10 cellular contexts compared by ENCODE assay signal in the genomic region with DNA sequence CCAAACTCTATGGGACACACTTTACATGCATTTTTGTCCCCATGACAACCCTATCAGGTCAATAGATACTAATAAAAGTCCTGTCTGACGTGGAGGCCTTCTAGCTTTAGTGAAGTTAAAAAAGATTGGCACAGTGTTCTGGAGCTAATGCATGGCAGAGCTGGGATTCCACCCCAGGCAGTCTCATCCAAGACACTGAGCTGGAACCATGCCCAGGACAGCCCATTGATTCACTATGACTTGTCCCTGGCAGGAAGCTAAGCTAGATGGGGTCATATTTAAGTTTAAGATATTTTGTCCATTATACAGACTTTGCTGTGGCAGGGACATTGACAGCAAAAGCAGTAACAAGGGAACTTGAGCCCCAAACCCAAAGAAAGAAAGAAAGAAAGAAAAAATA. TPM values are rescaled to one million over a fixed set of nuclear protein-coding genes. Genes with fewer than 3 reads are reported as not detected.
A peak's percentile ranks its signal among the peaks of the same experiment; 100 is the strongest.
DNase-seq lines count a peak whose midpoint lies in the region; ATAC-seq and FAIRE-seq lines count a peak whose summit lies in the region.
"Had no signal": no experiment of that assay in that cellular context is flagged by ENCODE, and none has a peak within 500 bp of the region (broad histone marks: within the 10 kb centered on the region; RNA-seq: fewer than 3 reads in every experiment).

No MANE protein-coding gene starts in this region.

- no peak overlapping the region for H3K27ac Mint-ChIP-seq in stimulated activated naive B cell treated with anti-CD40 and anti-IgM and Interleukin-4, amounts not matched to agents 10 μg/mL and 1 μg/mL and 100 μg/mL, for 72 hours
- H3K27ac Mint-ChIP-seq: natural killer cell had no signal

- H3K36me3 Mint-ChIP-seq in stimulated activated naive B cell treated with anti-CD40 and anti-IgM and Interleukin-4, amounts not matched to agents 10 μg/mL and 1 μg/mL and 100 μg/mL, for 72 hours = peaks cover 0 to 3% of the 10 kb centered on the region in 2 donors

- no peak for ATAC-seq in HG03025 (IDR thresholded peaks at IDR 0.05; ENCODE audit: low FRiP score, unreplicated experiment)
- ATAC-seq in stimulated activated naive B cell treated with anti-CD40 and anti-IgM and Interleukin-4, amounts not matched to agents 10 μg/mL and 1 μg/mL and 100 μg/mL, for 72 hours (replicated peaks) = no peak
- ATAC-seq: natural killer cell had no signal

- DNase-seq in AG08396 (ENCODE audit: low spot score) (peak; percentile 68), HTR-8/SVneo (ENCODE audit: insufficient read length, low spot score) (peak; percentile 15), amniotic stem cell (lab: John Stamatoyannopoulos, UW) (peak; percentile 19), foreskin melanocyte (peak; percentile 26), posterior vena cava (ENCODE audit: low spot score) (no peak)
- DNase-seq in stimulated activated naive B cell treated with anti-CD40 and anti-IgM and Interleukin-4, amounts not matched to agents 10 μg/mL and 1 μg/mL and 100 μg/mL, for 72 hours = no peak
- DNase-seq in activated CD4-positive, CD25-positive, alpha-beta regulatory T cell (lab: John Stamatoyannopoulos, UW) = no peak
- DNase-seq: natural killer cell; stimulated activated naive CD4-positive, alpha-beta T cell treated with Interleukin-2 at 50 U/mL for 16 hours had no signal

- no peaks in the 10 kb centered on the region for H3K4me1 Mint-ChIP-seq in stimulated activated naive B cell treated with anti-CD40 and anti-IgM and Interleukin-4, amounts not matched to agents 10 μg/mL and 1 μg/mL and 100 μg/mL, for 72 hours
- H3K4me1 Mint-ChIP-seq: natural killer cell had no signal

- H3K27me3 Mint-ChIP-seq in stimulated activated naive B cell treated with anti-CD40 and anti-IgM and Interleukin-4, amounts not matched to agents 10 μg/mL and 1 μg/mL and 100 μg/mL, for 72 hours = peaks cover 12 to 23% of the 10 kb centered on the region in 2 donors

- H3K4me3 Mint-ChIP-seq in stimulated activated naive B cell treated with anti-CD40 and anti-IgM and Interleukin-4, amounts not matched to agents 10 μg/mL and 1 μg/mL and 100 μg/mL, for 72 hours = no peak overlapping the region
- H3K4me3 Mint-ChIP-seq: natural killer cell had no signal

- intact Hi-C loops in posterior vena cava (cut with DNase I) = no loop called here

- no peak for FAIRE-seq in HTR-8/SVneo (lab: Jason Lieb, UNC)

- peaks cover 3 to 5% of the 10 kb centered on the region in 2 donors for H3K9me3 Mint-ChIP-seq in stimulated activated naive B cell treated with anti-CD40 and anti-IgM and Interleukin-4, amounts not matched to agents 10 μg/mL and 1 μg/mL and 100 μg/mL, for 72 hours

RNA-seq across cellular contexts. Expression of gene TTC6, which starts 28.1 kb away (rescaled TPM):
- total RNA-seq in posterior vena cava = not detected
- total RNA-seq: natural killer cell had no signal

RNA-seq across cellular contexts. Expression of gene FOXA1, which starts 28.5 kb away (rescaled TPM):
- under 1 TPM in 1 of 2 donors, not detected in 1; 0.23 TPM for total RNA-seq in posterior vena cava
- total RNA-seq: natural killer cell had no signal

Comparison
In these comparisons a context has a peak if more than half of its experiments do, and no peak if none do; other contexts are left out.
1. DNase-seq: peak in AG08396 (single experiment), HTR-8/SVneo (single experiment), amniotic stem cell (single experiment) and foreskin melanocyte (single experiment); none in posterior vena cava (single experiment), stimulated activated naive B cell treated with anti-CD40 and anti-IgM and Interleukin-4, amounts not matched to agents 10 μg/mL and 1 μg/mL and 100 μg/mL, for 72 hours (single experiment) and activated CD4-positive, CD25-positive, alpha-beta regulatory T cell (0 of 4).